Comparison of ENCODE assay signal across 13 cellular contexts in genomic region chr1:223153177-223154119, GRCh38. TPM values are rescaled to one million over a fixed set of nuclear protein-coding genes. Genes with fewer than 3 reads are reported as not detected.
DNase-seq lines count a peak whose midpoint lies in the region; ATAC-seq lines count a peak whose summit lies in the region.
"Had no signal": no experiment of that assay in that cellular context is flagged by ENCODE, and none has a peak within 500 bp of the region (broad histone marks: within the 10 kb centered on the region; RNA-seq: fewer than 3 reads in every experiment).

No MANE protein-coding gene starts in this region.

- H2AK5ac ChIP-seq in mesendoderm (ENCODE audit: low read length): no peak overlapping the region

- H3K27me3 ChIP-seq in mesendoderm (ENCODE audit: insufficient read depth, low read length, poor library complexity): no peaks in the 10 kb centered on the region

- no peak overlapping the region for H3K23ac ChIP-seq in mesendoderm (ENCODE audit: low read length)

- no peak overlapping the region for H3K18ac ChIP-seq in mesendoderm (ENCODE audit: low read length)

- no peaks in the 10 kb centered on the region for H3K27me3 Mint-ChIP-seq in activated CD8-positive, alpha-beta memory T cell treated with anti-CD3 and anti-CD28 coated beads, Interleukin-2, amount 10 ng/mL, durations not matched to agents 7 days and 5 days
- H3K27me3 Mint-ChIP-seq in T-helper 2 cell treated with Interferon-gamma antibody and Interleukin-4, amounts not matched to agents 5 μg/mL and 100 μg/mL, for 36 hours (ENCODE audit: low read depth): peaks cover 2% of the 10 kb centered on the region

- no peak overlapping the region for H3K56ac ChIP-seq in mesendoderm (ENCODE audit: low read length)

- DNase-seq in activated CD8-positive, alpha-beta memory T cell treated with anti-CD3 and anti-CD28 coated beads, Interleukin-2, amount 10 ng/mL, durations not matched to agents 7 days and 5 days: no peak
- no peak for DNase-seq in activated CD8-positive, alpha-beta memory T cell treated with anti-CD3 and anti-CD28 coated beads for 24 hours
- peak; percentile 85 for DNase-seq in MV-4-11 (lab: John Stamatoyannopoulos, UW)
- peak; percentile 11 for DNase-seq in amniotic epithelial cell (ENCODE audit: low read depth)
- DNase-seq in mesendoderm: peak; percentile 57
- DNase-seq in T-helper 2 cell treated with Interferon-gamma antibody and Interleukin-4, amounts not matched to agents 5 μg/mL and 100 μg/mL, for 36 hours (ENCODE audit: low spot score): no peak
- DNase-seq: ACHN, activated gamma-delta T cell, DMS 273 treated with DMSO at 0.1 percent for 48 hours, foreskin fibroblast had no signal

- CTCF ChIA-PET in activated CD8-positive, alpha-beta memory T cell treated with anti-CD3 and anti-CD28 coated beads, Interleukin-2, amount 10 ng/mL, durations not matched to agents 7 days and 5 days (lab: Charles Lee): interaction anchor here (2.2 to 2.3 kb wide), 2 partner anchors 10 to 20 kb away, joined by 8 to 9 read pairs; partner anchors contain the start of gene TLR5

- H3K36me3 ChIP-seq in mesendoderm (ENCODE audit: control insufficient read depth, insufficient read depth, low read length): no peaks in the 10 kb centered on the region

- peaks cover 10% of the 10 kb centered on the region for H3K4me1 Mint-ChIP-seq in activated CD8-positive, alpha-beta memory T cell treated with anti-CD3 and anti-CD28 coated beads, Interleukin-2, amount 10 ng/mL, durations not matched to agents 7 days and 5 days
- H3K4me1 Mint-ChIP-seq in T-helper 2 cell treated with Interferon-gamma antibody and Interleukin-4, amounts not matched to agents 5 μg/mL and 100 μg/mL, for 36 hours (ENCODE audit: low read depth): peaks cover 7% of the 10 kb centered on the region
- H3K4me1 Mint-ChIP-seq: neural crest cell had no signal

- H3K4me3 Mint-ChIP-seq in activated CD8-positive, alpha-beta memory T cell treated with anti-CD3 and anti-CD28 coated beads, Interleukin-2, amount 10 ng/mL, durations not matched to agents 7 days and 5 days: no peak overlapping the region
- no peak overlapping the region for H3K4me3 Mint-ChIP-seq in T-helper 2 cell treated with Interferon-gamma antibody and Interleukin-4, amounts not matched to agents 5 μg/mL and 100 μg/mL, for 36 hours
- H3K4me3 Mint-ChIP-seq: neural crest cell had no signal

- H3K27ac Mint-ChIP-seq in activated CD8-positive, alpha-beta memory T cell treated with anti-CD3 and anti-CD28 coated beads, Interleukin-2, amount 10 ng/mL, durations not matched to agents 7 days and 5 days: no peak overlapping the region
- no peak overlapping the region for H3K27ac Mint-ChIP-seq in T-helper 2 cell treated with Interferon-gamma antibody and Interleukin-4, amounts not matched to agents 5 μg/mL and 100 μg/mL, for 36 hours

- no peaks in the 10 kb centered on the region for H3K36me3 Mint-ChIP-seq in activated CD8-positive, alpha-beta memory T cell treated with anti-CD3 and anti-CD28 coated beads, Interleukin-2, amount 10 ng/mL, durations not matched to agents 7 days and 5 days
- H3K36me3 Mint-ChIP-seq in T-helper 2 cell treated with Interferon-gamma antibody and Interleukin-4, amounts not matched to agents 5 μg/mL and 100 μg/mL, for 36 hours (ENCODE audit: low read depth): no peaks in the 10 kb centered on the region

- no peak overlapping the region for H2BK120ac ChIP-seq in mesendoderm (ENCODE audit: low read depth, low read length)

- no peak overlapping the region for H3K4ac ChIP-seq in mesendoderm (ENCODE audit: low read depth, low read length)

- H2BK15ac ChIP-seq in mesendoderm (replicated peaks; ENCODE audit: low read depth): no peak overlapping the region

- no peaks in the 10 kb centered on the region for H3K79me1 ChIP-seq in mesendoderm (ENCODE audit: low read length)

- peaks cover 3% of the 10 kb centered on the region for H3K4me1 ChIP-seq in mesendoderm (ENCODE audit: control insufficient read depth, low read depth, low read length)

- no peak overlapping the region for H3K4me2 ChIP-seq in mesendoderm (ENCODE audit: low read length)

- peak; percentile 51 for ATAC-seq in activated CD8-positive, alpha-beta memory T cell treated with anti-CD3 and anti-CD28 coated beads, Interleukin-2, amount 10 ng/mL, durations not matched to agents 7 days and 5 days
- ATAC-seq in GM19324 (IDR thresholded peaks at IDR 0.05; ENCODE audit: low FRiP score, unreplicated experiment): no peak
- no peak for ATAC-seq in GM18867 (IDR thresholded peaks at IDR 0.05; ENCODE audit: unreplicated experiment)

- H4K8ac ChIP-seq in mesendoderm (ENCODE audit: low read depth, low read length): no peak overlapping the region

- no peaks in the 10 kb centered on the region for H3K79me2 ChIP-seq in mesendoderm (ENCODE audit: control insufficient read depth, insufficient read depth, low read length)

- no peak overlapping the region for H3K9ac ChIP-seq in mesendoderm (ENCODE audit: low read length)

- H4K5ac ChIP-seq in mesendoderm (ENCODE audit: low read length): no peak overlapping the region

- WGBS in mesendoderm (ENCODE audit: extremely low coverage, insufficient coverage, low lambda C conversion rate): no CpG with 5 or more reads among the region's 3 CpGs

- no peaks in the 10 kb centered on the region for H3K9me3 Mint-ChIP-seq in activated CD8-positive, alpha-beta memory T cell treated with anti-CD3 and anti-CD28 coated beads, Interleukin-2, amount 10 ng/mL, durations not matched to agents 7 days and 5 days (ENCODE audit: low read depth)
- no peaks in the 10 kb centered on the region for H3K9me3 Mint-ChIP-seq in T-helper 2 cell treated with Interferon-gamma antibody and Interleukin-4, amounts not matched to agents 5 μg/mL and 100 μg/mL, for 36 hours

- no peak overlapping the region for H3K4me3 ChIP-seq in mesendoderm (ENCODE audit: low read length)

- H3K27ac ChIP-seq in mesendoderm (ENCODE audit: low read depth, low read length): no peak overlapping the region

- no peak overlapping the region for H2BK5ac ChIP-seq in mesendoderm (ENCODE audit: low read length)

RNA-seq across cellular contexts. Expression of gene TLR5, which starts 10.4 kb away (rescaled TPM):
- under 1 TPM; 0.09 to 0.80 TPM for total RNA-seq in activated CD8-positive, alpha-beta memory T cell treated with anti-CD3 and anti-CD28 coated beads, Interleukin-2, amount 10 ng/mL, durations not matched to agents 7 days and 5 days
- 0.25 TPM for polyA plus RNA-seq in mesendoderm (2013, experiment 1 of 2)
- 0.21 TPM for polyA plus RNA-seq in mesendoderm (2013, experiment 2 of 2)

Comparison
In these comparisons a context has a peak if more than half of its experiments do, and no peak if none do; other contexts are left out.
1. DNase-seq: peak in MV-4-11 (single experiment), amniotic epithelial cell (single experiment) and mesendoderm (single experiment); none in activated CD8-positive, alpha-beta memory T cell treated with anti-CD3 and anti-CD28 coated beads, Interleukin-2, amount 10 ng/mL, durations not matched to agents 7 days and 5 days (single experiment), activated CD8-positive, alpha-beta memory T cell treated with anti-CD3 and anti-CD28 coated beads for 24 hours (single experiment) and T-helper 2 cell treated with Interferon-gamma antibody and Interleukin-4, amounts not matched to agents 5 μg/mL and 100 μg/mL, for 36 hours (single experiment).